10 cellular contexts compared by ENCODE assay signal in genomic region chr19:4284176-4284958, GRCh38. TPM values are rescaled to one million over a fixed set of nuclear protein-coding genes. Genes with fewer than 3 reads are reported as not detected.
DNase-seq lines count a peak whose midpoint lies in the region; ATAC-seq and TF ChIP-seq lines count a peak whose summit lies in the region.
"Had no signal": no experiment of that assay in that cellular context is flagged by ENCODE, and none has a peak within 500 bp of the region (broad histone marks: within the 10 kb centered on the region; RNA-seq: fewer than 3 reads in every experiment).

No MANE protein-coding gene starts in this region.

- H3K9me3 Mint-ChIP-seq in natural killer cell treated with Interleukin-12 subunit alpha and Interleukin-12 subunit beta and Interleukin-15 and Interleukin-18, amount 100 ng/mL, for 72 hours: no peaks in the 10 kb centered on the region

- no peak overlapping the region for H3K27ac ChIP-seq in DND-41 (ENCODE audit: low read length)
- H3K27ac ChIP-seq: cardiac muscle cell had no signal

- H3K4me2 ChIP-seq in DND-41 (ENCODE audit: insufficient read depth, low read length): no peak overlapping the region

- peaks cover 5 to 7% of the 10 kb centered on the region in 2 donors for H3K27me3 Mint-ChIP-seq in natural killer cell treated with Interleukin-12 subunit alpha and Interleukin-12 subunit beta and Interleukin-15 and Interleukin-18, amount 100 ng/mL, for 72 hours

- H2AFZ ChIP-seq in DND-41 (ENCODE audit: low read depth, low read length): no peak overlapping the region

- no peaks in the 10 kb centered on the region for H3K4me1 ChIP-seq in DND-41 (ENCODE audit: insufficient read depth, low read length)

- no peaks in the 10 kb centered on the region for H3K36me3 ChIP-seq in DND-41 (ENCODE audit: insufficient read depth, low read length)
- H3K36me3 ChIP-seq: cardiac muscle cell had no signal

- H4K20me1 ChIP-seq in DND-41 (ENCODE audit: insufficient read depth, low read length): no peaks in the 10 kb centered on the region; the same call in 1 of the 2 replicates

- peaks cover 0 to 3% of the 10 kb centered on the region in 2 donors for H3K4me1 Mint-ChIP-seq in natural killer cell treated with Interleukin-12 subunit alpha and Interleukin-12 subunit beta and Interleukin-15 and Interleukin-18, amount 100 ng/mL, for 72 hours (ENCODE audit: low read depth in 2 of 2)

- ATAC-seq in DND-41 (ENCODE audit: insufficient read depth, low read depth) (no peak), left lobe of liver (peak; percentile 98), HG02763 (IDR thresholded peaks at IDR 0.05; ENCODE audit: unreplicated experiment) (no peak), HG03280 (IDR thresholded peaks at IDR 0.05; ENCODE audit: unreplicated experiment) (no peak)
- ATAC-seq in natural killer cell treated with Interleukin-12 subunit alpha and Interleukin-12 subunit beta and Interleukin-15 and Interleukin-18, amount 100 ng/mL, for 72 hours: no peak

- H3K27ac Mint-ChIP-seq in natural killer cell treated with Interleukin-12 subunit alpha and Interleukin-12 subunit beta and Interleukin-15 and Interleukin-18, amount 100 ng/mL, for 72 hours: no peak overlapping the region

- no peak for TF ChIP-seq EP300 in Ishikawa (IDR thresholded peaks at IDR 0.05; ENCODE audit: borderline replicate concordance)

- H3K9ac ChIP-seq in DND-41 (ENCODE audit: low read depth, low read length): no peak overlapping the region

- no peak overlapping the region for H3K4me3 Mint-ChIP-seq in natural killer cell treated with Interleukin-12 subunit alpha and Interleukin-12 subunit beta and Interleukin-15 and Interleukin-18, amount 100 ng/mL, for 72 hours

- H3K4me3 ChIP-seq in DND-41 (ENCODE audit: low read depth in 1 of 2, low read length in 2 of 2): no peak overlapping the region
- H3K4me3 ChIP-seq: cardiac muscle cell had no signal

- no peak for TF ChIP-seq RAD21 in Ishikawa (IDR thresholded peaks at IDR 0.05; ENCODE audit: low read depth)

- DNase-seq in DND-41 (peak; percentile 12), SW480 (ENCODE audit: low spot score) (peak; percentile 83), left lobe of liver (ENCODE audit: low spot score) (peak; percentile 92), germinal center (ENCODE audit: low spot score) (no peak)
- no peak for DNase-seq in natural killer cell treated with Interleukin-12 subunit alpha and Interleukin-12 subunit beta and Interleukin-15 and Interleukin-18, amount 100 ng/mL, for 72 hours (ENCODE audit: low spot score)

- H3K79me2 ChIP-seq in DND-41 (ENCODE audit: insufficient read depth, low read length): no peaks in the 10 kb centered on the region

- H3K36me3 Mint-ChIP-seq in natural killer cell treated with Interleukin-12 subunit alpha and Interleukin-12 subunit beta and Interleukin-15 and Interleukin-18, amount 100 ng/mL, for 72 hours: no peaks in the 10 kb centered on the region

- H3K27me3 ChIP-seq in DND-41 (ENCODE audit: insufficient read depth, low read length, poor library complexity): peaks cover 9% of the 10 kb centered on the region
- H3K27me3 ChIP-seq: cardiac muscle cell had no signal

- no peaks in the 10 kb centered on the region for H3K9me3 ChIP-seq in DND-41 (ENCODE audit: insufficient read depth, low read length, severe bottlenecking)

- no peak for TF ChIP-seq CTCF in DND-41 (IDR thresholded peaks at IDR 0.05; ENCODE audit: borderline replicate concordance, extremely low read depth, low read length, poor library complexity, severe bottlenecking)

TF ChIP-seq in Ishikawa, 13 proteins besides CTCF, POLR2A, EP300 and RAD21:
- TF ChIP-seq EGR1 (IDR thresholded peaks at IDR 0.05) (no peak), FOXM1 (IDR thresholded peaks at IDR 0.05; ENCODE audit: borderline replicate concordance, low read depth) (no peak), ZBTB7A (IDR thresholded peaks at IDR 0.05; ENCODE audit: low read depth) (no peak), MAX (IDR thresholded peaks at IDR 0.05) (peak; percentile 58; the same call in 1 of the 2 replicates), CREB1 (IDR thresholded peaks at IDR 0.05; ENCODE audit: low read depth) (no peak), TCF12 (IDR thresholded peaks at IDR 0.05; ENCODE audit: low read depth) (peak; percentile 40; the same call in 1 of the 2 replicates), USF1 (IDR thresholded peaks at IDR 0.05) (no peak)

RNA-seq across cellular contexts. Expression of gene SHD, which starts 5.3 kb away (rescaled TPM):
- total RNA-seq in left lobe of liver: 8.8 TPM
- not detected for total RNA-seq in natural killer cell treated with Interleukin-12 subunit alpha and Interleukin-12 subunit beta and Interleukin-15 and Interleukin-18, amount 100 ng/mL, for 72 hours
- total RNA-seq: renal cortical epithelial cell had no signal

RNA-seq across cellular contexts. Expression of gene TMIGD2, which starts 17.8 kb away (rescaled TPM):
- 0.25 TPM for total RNA-seq in left lobe of liver
- 1 to 10 TPM; 4.6 to 5.1 TPM for total RNA-seq in natural killer cell treated with Interleukin-12 subunit alpha and Interleukin-12 subunit beta and Interleukin-15 and Interleukin-18, amount 100 ng/mL, for 72 hours
- total RNA-seq: renal cortical epithelial cell had no signal

RNA-seq across cellular contexts. Expression of gene FSD1, which starts 20.0 kb away (rescaled TPM):
- total RNA-seq in left lobe of liver: 1.3 TPM
- total RNA-seq in natural killer cell treated with Interleukin-12 subunit alpha and Interleukin-12 subunit beta and Interleukin-15 and Interleukin-18, amount 100 ng/mL, for 72 hours: 10 to 100 TPM; 16.0 to 24.7 TPM

RNA-seq across cellular contexts. Expression of gene YJU2, which starts 37.5 kb away (rescaled TPM):
- total RNA-seq in left lobe of liver: 8.1 TPM
- 10 to 100 TPM; 30.2 to 33.3 TPM for total RNA-seq in natural killer cell treated with Interleukin-12 subunit alpha and Interleukin-12 subunit beta and Interleukin-15 and Interleukin-18, amount 100 ng/mL, for 72 hours

RNA-seq across cellular contexts. Expression of gene STAP2, which starts 54.3 kb away (rescaled TPM):
- 31.8 TPM for total RNA-seq in left lobe of liver
- 10 to 100 TPM in 1 of 2 donors, 1 to 10 TPM in 1; 7.3 to 12.8 TPM for total RNA-seq in natural killer cell treated with Interleukin-12 subunit alpha and Interleukin-12 subunit beta and Interleukin-15 and Interleukin-18, amount 100 ng/mL, for 72 hours

Comparison
In these comparisons a context has a peak if more than half of its experiments do, and no peak if none do; other contexts are left out.
1. DNase-seq: peak in DND-41 (single experiment), SW480 (single experiment) and left lobe of liver (single experiment); none in germinal center (single experiment) and natural killer cell treated with Interleukin-12 subunit alpha and Interleukin-12 subunit beta and Interleukin-15 and Interleukin-18, amount 100 ng/mL, for 72 hours (single experiment).